In the genomic region with DNA sequence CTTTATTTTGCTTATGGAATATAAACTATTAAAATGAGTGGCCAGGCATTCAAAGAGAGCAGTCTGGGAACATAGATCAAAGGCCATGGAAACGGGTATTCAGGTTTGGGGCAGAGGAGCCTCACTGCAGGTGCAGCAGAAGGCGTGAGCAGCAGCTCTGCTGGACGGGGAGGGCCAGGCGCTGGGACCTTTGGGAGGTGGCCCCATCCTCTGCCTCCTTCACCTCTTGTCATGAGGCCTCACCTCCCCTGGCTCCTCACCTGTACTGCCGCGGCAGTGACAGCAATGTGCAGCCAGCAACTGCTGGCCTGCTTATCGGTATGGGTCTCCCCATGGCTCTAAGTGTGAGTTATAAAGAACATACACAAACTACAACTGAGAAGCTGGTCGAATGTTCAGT, we compare ENCODE assay signal across 13 cellular contexts.
A peak's percentile ranks its signal among the peaks of the same experiment; 100 is the strongest.
DNase-seq lines count a peak whose midpoint lies in the region; ATAC-seq and TF ChIP-seq lines count a peak whose summit lies in the region.
"Had no signal": no experiment of that assay in that cellular context is flagged by ENCODE, and none has a peak within 500 bp of the region (broad histone marks: within the 10 kb centered on the region; RNA-seq: fewer than 3 reads in every experiment).

No MANE protein-coding gene starts in this region.

- no peak overlapping the region for H2BK5ac ChIP-seq in trophoblast cell (ENCODE audit: low read depth, low read length, poor library complexity)

- no peak overlapping the region for H3K18ac ChIP-seq in trophoblast cell (ENCODE audit: low read length)

- no peak overlapping the region for H4K91ac ChIP-seq in trophoblast cell (ENCODE audit: low read depth, low read length)

- no peak overlapping the region for H2BK12ac ChIP-seq in trophoblast cell (ENCODE audit: low read length)

- H3K4me1 ChIP-seq in trophoblast cell (ENCODE audit: control insufficient read depth in 1 of 2, insufficient read depth in 2 of 2, low read length in 2 of 2): no peaks in the 10 kb centered on the region
- H3K4me1 ChIP-seq: HAP-1 had no signal

- no peak overlapping the region for H3K9ac ChIP-seq in trophoblast cell (ENCODE audit: low read length)

- H3K23ac ChIP-seq in trophoblast cell (ENCODE audit: low read length): no peak overlapping the region

- H3K27ac Mint-ChIP-seq in brain: peak overlapping the region; percentile 34 to 97 (median 94)
- H3K27ac Mint-ChIP-seq in WTC11: no peak overlapping the region

- H3K4me2 ChIP-seq in trophoblast cell (ENCODE audit: low read length): no peak overlapping the region

- H3K4me1 Mint-ChIP-seq in brain: peaks cover 41% of the 10 kb centered on the region
- H3K4me1 Mint-ChIP-seq in WTC11: no peaks in the 10 kb centered on the region

- H3K9me3 Mint-ChIP-seq in brain: peaks cover 0 to 31% (median 26%) of the 10 kb centered on the region in 5 experiments
- peaks cover 11% of the 10 kb centered on the region for H3K9me3 Mint-ChIP-seq in WTC11

- H3K4ac ChIP-seq in trophoblast cell (ENCODE audit: low read depth, low read length): no peak overlapping the region

- H3K27me3 ChIP-seq in GM06990 (replicated peaks; ENCODE audit: control insufficient read depth, insufficient read depth, low read length): no peaks in the 10 kb centered on the region
- no peaks in the 10 kb centered on the region for H3K27me3 ChIP-seq in trophoblast cell (ENCODE audit: insufficient read depth, low read length)

- H3K9me3 ChIP-seq in trophoblast cell (ENCODE audit: insufficient read depth, low read depth, low read length): no peaks in the 10 kb centered on the region
- H3K9me3 ChIP-seq: HAP-1 had no signal

- peaks cover 28% of the 10 kb centered on the region for H3K36me3 Mint-ChIP-seq in brain
- H3K36me3 Mint-ChIP-seq in WTC11: peaks cover 6% of the 10 kb centered on the region

- no peak overlapping the region for H3K14ac ChIP-seq in trophoblast cell (ENCODE audit: low read length)

- H3K4me3 Mint-ChIP-seq in brain: peak overlapping the region in 2 of 5 experiments; percentile 31 to 58
- no peak overlapping the region for H3K4me3 Mint-ChIP-seq in WTC11

- ATAC-seq in WTC11: no peak

- H3K4me3 ChIP-seq in GM06990 (replicated peaks; ENCODE audit: low read depth, low read length): no peak overlapping the region
- peak overlapping the region; percentile 46 for H3K4me3 ChIP-seq in trophoblast cell (ENCODE audit: low read depth, low read length)
- H3K4me3 ChIP-seq: HAP-1 had no signal

- H3K36me3 ChIP-seq in GM06990 (ENCODE audit: control insufficient read depth, insufficient read depth, low read length) (no peaks in the 10 kb centered on the region), trophoblast cell (ENCODE audit: control insufficient read depth in 1 of 2, insufficient read depth in 2 of 2, low read length in 2 of 2) (no peaks in the 10 kb centered on the region)
- H3K36me3 ChIP-seq: HAP-1 had no signal

- H2AK5ac ChIP-seq in trophoblast cell (ENCODE audit: low read length): no peak overlapping the region

- peak; percentile 10 for DNase-seq in GM06990 (ENCODE audit: extremely low read depth, insufficient read length)
- DNase-seq in NCI-H2171 treated with DMSO at 0.1 percent for 48 hours (lab: John Stamatoyannopoulos, UW): peak; percentile 69
- no peak for DNase-seq in trophoblast cell
- no peak for DNase-seq in SKM-1 (lab: John Stamatoyannopoulos, UW; ENCODE audit: unreplicated experiment)
- no peak for DNase-seq in DMS114 treated with DMSO at 0.1 percent for 48 hours (lab: John Stamatoyannopoulos, UW; ENCODE audit: unreplicated experiment)
- DNase-seq in WTC11 (ENCODE audit: low spot score): no peak
- DNase-seq: DMS153, Kasumi-1, NCI-H1417 treated with DMSO at 0.1 percent for 48 hours, NCI-H1930, NCI-H510A had no signal

- CTCF ChIA-PET in WTC11 (lab: Charles Lee): no interaction called here

- H3K79me1 ChIP-seq in trophoblast cell (ENCODE audit: low read length): no peaks in the 10 kb centered on the region

- no peak overlapping the region for H2AFZ ChIP-seq in trophoblast cell (ENCODE audit: insufficient read depth, low read length, poor library complexity)

- H2BK120ac ChIP-seq in trophoblast cell (ENCODE audit: insufficient read depth, low read length, poor library complexity): no peak overlapping the region

- H3K27me3 Mint-ChIP-seq in brain: no peaks in the 10 kb centered on the region
- H3K27me3 Mint-ChIP-seq in WTC11 (ENCODE audit: low read depth): no peaks in the 10 kb centered on the region

- H3K79me2 ChIP-seq in trophoblast cell (ENCODE audit: control insufficient read depth, insufficient read depth, low read length, poor library complexity): no peaks in the 10 kb centered on the region

- H4K12ac ChIP-seq in trophoblast cell (ENCODE audit: low read depth, low read length): no peak overlapping the region

- POLR2A ChIA-PET in WTC11 (lab: Charles Lee): no interaction called here

- WGBS in trophoblast cell (ENCODE audit: extremely low coverage, insufficient coverage, insufficient read length): no CpG with 5 or more reads among the region's 8 CpGs

- TF ChIP-seq CTCF in GM06990 (IDR thresholded peaks at IDR 0.05; ENCODE audit: insufficient read depth, low read length, poor library complexity, severe bottlenecking) (no peak), brain (conservative IDR thresholded peaks at IDR 0.05) (no peak), WTC11 (IDR thresholded peaks at IDR 0.05) (no peak)

- H4K8ac ChIP-seq in trophoblast cell (ENCODE audit: low read depth, low read length): no peak overlapping the region

- H3K27ac ChIP-seq in trophoblast cell (ENCODE audit: low read depth, low read length): no peak overlapping the region

TF ChIP-seq in WTC11, 78 proteins besides CTCF, POLR2A, EP300 and RAD21:
- no peak for TF ChIP-seq SMAD4 (CRISPR knock-in tag; IDR thresholded peaks at IDR 0.05)
- TF ChIP-seq, protein P1, sequence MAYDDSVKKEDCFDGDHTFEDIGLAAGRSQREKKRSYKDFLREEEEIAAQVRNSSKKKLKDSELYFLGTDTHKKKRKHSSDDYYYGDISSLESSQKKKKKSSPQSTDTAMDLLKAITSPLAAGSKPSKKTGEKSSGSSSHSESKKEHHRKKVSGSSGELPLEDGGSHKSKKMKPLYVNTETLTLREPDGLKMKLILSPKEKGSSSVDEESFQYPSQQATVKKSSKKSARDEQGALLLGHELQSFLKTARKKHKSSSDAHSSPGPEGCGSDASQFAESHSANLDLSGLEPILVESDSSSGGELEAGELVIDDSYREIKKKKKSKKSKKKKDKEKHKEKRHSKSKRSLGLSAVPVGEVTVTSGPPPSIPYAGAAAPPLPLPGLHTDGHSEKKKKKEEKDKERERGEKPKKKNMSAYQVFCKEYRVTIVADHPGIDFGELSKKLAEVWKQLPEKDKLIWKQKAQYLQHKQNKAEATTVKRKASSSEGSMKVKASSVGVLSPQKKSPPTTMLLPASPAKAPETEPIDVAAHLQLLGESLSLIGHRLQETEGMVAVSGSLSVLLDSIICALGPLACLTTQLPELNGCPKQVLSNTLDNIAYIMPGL (CRISPR knock-in tag; IDR thresholded peaks at IDR 0.05): no peak
- TF ChIP-seq NFYB (CRISPR knock-in tag; conservative IDR thresholded peaks at IDR 0.05; ENCODE audit: low read depth): no peak
- no peak for TF ChIP-seq PRRX2 (CRISPR knock-in tag; IDR thresholded peaks at IDR 0.05)
- TF ChIP-seq CREM (CRISPR knock-in tag; IDR thresholded peaks at IDR 0.05): no peak
- TF ChIP-seq TCF7 (CRISPR knock-in tag; IDR thresholded peaks at IDR 0.05; ENCODE audit: low read depth): no peak
- no peak for TF ChIP-seq FOXJ3 (CRISPR knock-in tag; IDR thresholded peaks at IDR 0.05; ENCODE audit: borderline replicate concordance)
- no peak for TF ChIP-seq EMX1 (CRISPR knock-in tag; IDR thresholded peaks at IDR 0.05)
- no peak for TF ChIP-seq FOXK1 (CRISPR knock-in tag; IDR thresholded peaks at IDR 0.05)
- TF ChIP-seq, protein P2, sequence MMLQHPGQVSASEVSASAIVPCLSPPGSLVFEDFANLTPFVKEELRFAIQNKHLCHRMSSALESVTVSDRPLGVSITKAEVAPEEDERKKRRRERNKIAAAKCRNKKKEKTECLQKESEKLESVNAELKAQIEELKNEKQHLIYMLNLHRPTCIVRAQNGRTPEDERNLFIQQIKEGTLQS (CRISPR knock-in tag; conservative IDR thresholded peaks at IDR 0.05): no peak
- TF ChIP-seq, protein P3, sequence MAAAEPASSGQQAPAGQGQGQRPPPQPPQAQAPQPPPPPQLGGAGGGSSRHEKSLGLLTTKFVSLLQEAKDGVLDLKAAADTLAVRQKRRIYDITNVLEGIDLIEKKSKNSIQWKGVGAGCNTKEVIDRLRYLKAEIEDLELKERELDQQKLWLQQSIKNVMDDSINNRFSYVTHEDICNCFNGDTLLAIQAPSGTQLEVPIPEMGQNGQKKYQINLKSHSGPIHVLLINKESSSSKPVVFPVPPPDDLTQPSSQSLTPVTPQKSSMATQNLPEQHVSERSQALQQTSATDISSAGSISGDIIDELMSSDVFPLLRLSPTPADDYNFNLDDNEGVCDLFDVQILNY (CRISPR knock-in tag; IDR thresholded peaks at IDR 0.05): no peak
- TF ChIP-seq, protein P4, sequence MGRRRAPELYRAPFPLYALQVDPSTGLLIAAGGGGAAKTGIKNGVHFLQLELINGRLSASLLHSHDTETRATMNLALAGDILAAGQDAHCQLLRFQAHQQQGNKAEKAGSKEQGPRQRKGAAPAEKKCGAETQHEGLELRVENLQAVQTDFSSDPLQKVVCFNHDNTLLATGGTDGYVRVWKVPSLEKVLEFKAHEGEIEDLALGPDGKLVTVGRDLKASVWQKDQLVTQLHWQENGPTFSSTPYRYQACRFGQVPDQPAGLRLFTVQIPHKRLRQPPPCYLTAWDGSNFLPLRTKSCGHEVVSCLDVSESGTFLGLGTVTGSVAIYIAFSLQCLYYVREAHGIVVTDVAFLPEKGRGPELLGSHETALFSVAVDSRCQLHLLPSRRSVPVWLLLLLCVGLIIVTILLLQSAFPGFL (CRISPR knock-in tag; IDR thresholded peaks at IDR 0.05; ENCODE audit: borderline replicate concordance): no peak
- TF ChIP-seq, protein P5, sequence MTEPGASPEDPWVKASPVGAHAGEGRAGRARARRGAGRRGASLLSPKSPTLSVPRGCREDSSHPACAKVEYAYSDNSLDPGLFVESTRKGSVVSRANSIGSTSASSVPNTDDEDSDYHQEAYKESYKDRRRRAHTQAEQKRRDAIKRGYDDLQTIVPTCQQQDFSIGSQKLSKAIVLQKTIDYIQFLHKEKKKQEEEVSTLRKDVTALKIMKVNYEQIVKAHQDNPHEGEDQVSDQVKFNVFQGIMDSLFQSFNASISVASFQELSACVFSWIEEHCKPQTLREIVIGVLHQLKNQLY (CRISPR knock-in tag; IDR thresholded peaks at IDR 0.05): no peak
TF ChIP-seq in WTC11: peak in this region for 0.

Comparison
In these comparisons a context has a peak if more than half of its experiments do, and no peak if none do; other contexts are left out.
1. DNase-seq: peak in GM06990 (single experiment) and NCI-H2171 treated with DMSO at 0.1 percent for 48 hours (single experiment); none in trophoblast cell (0 of 2), SKM-1 (single experiment), DMS114 treated with DMSO at 0.1 percent for 48 hours (single experiment) and WTC11 (single experiment).